Comparison of ENCODE assay signal across 12 cellular contexts in genomic region chr15:84752700-84753099, GRCh38. TPM values are rescaled to one million over a fixed set of nuclear protein-coding genes. Genes with fewer than 3 reads are reported as not detected.
A peak's percentile ranks its signal among the peaks of the same experiment; 100 is the strongest.
DNase-seq lines count a peak whose midpoint lies in the region; ATAC-seq, FAIRE-seq and TF ChIP-seq lines count a peak whose summit lies in the region.
"Had no signal": no experiment of that assay in that cellular context is flagged by ENCODE, and none has a peak within 500 bp of the region (broad histone marks: within the 10 kb centered on the region; RNA-seq: fewer than 3 reads in every experiment).

No MANE protein-coding gene starts in this region.

- peaks cover 89% of the 10 kb centered on the region for H3K79me2 ChIP-seq in GM23248 (ENCODE audit: insufficient read depth)

- TF ChIP-seq CTCF in A549 (IDR thresholded peaks at IDR 0.05) (no peak), choroid plexus epithelial cell (conservative IDR thresholded peaks at IDR 0.05; ENCODE audit: low read depth, low read length) (no peak), spleen (IDR thresholded peaks at IDR 0.05 in 8 of 11, conservative IDR thresholded peaks at IDR 0.05 in 3 of 11) (no peak), lower lobe of right lung (IDR thresholded peaks at IDR 0.05) (no peak)

- no peaks in the 10 kb centered on the region for H3K27me3 ChIP-seq in GM23248 (replicated peaks; ENCODE audit: insufficient read depth)
- no peaks in the 10 kb centered on the region for H3K27me3 ChIP-seq in spleen (replicated peaks in 1 of 7)
- no peaks in the 10 kb centered on the region for H3K27me3 ChIP-seq in lower lobe of right lung (ENCODE audit: low read depth)
- H3K27me3 ChIP-seq: SJCRH30 had no signal

- no peaks in the 10 kb centered on the region for H3K36me3 ChIP-seq in GM23248 (ENCODE audit: low read depth)
- peaks cover 0 to 16% (median 0%) of the 10 kb centered on the region in 6 donors for H3K36me3 ChIP-seq in spleen
- no peaks in the 10 kb centered on the region for H3K36me3 ChIP-seq in lower lobe of right lung

- DNase-seq in A549 (ENCODE audit: low read depth in 1 of 2, low spot score in 1 of 2) (no peak), GM23248 (peak; percentile 68), choroid plexus epithelial cell (ENCODE audit: low read depth) (peak; percentile 41), naive B cell (no peak), spleen (no peak), lower lobe of right lung (no peak), NK-92 (lab: John Stamatoyannopoulos, UW; ENCODE audit: unreplicated experiment) (no peak)
- DNase-seq: caudate nucleus; NCI-H2081; stimulated activated naive B cell treated with anti-CD40 and anti-IgM and Interleukin-4, amounts not matched to agents 10 μg/mL and 1 μg/mL and 100 μg/mL, for 72 hours had no signal

- H3K4me3 ChIP-seq in A549 (no peak overlapping the region), GM23248 (peak overlapping the region; percentile 50), choroid plexus epithelial cell (ENCODE audit: low read depth, low read length) (no peak overlapping the region), spleen (no peak overlapping the region), lower lobe of right lung (no peak overlapping the region)
- H3K4me3 ChIP-seq: SJCRH30 had no signal

- FAIRE-seq in A549 (lab: Jason Lieb, UNC), result no peak

- TF ChIP-seq EP300 in A549 (IDR thresholded peaks at IDR 0.05), result no peak

- H3K4me2 ChIP-seq in A549 (peak overlapping the region; percentile 97), GM23248 (ENCODE audit: unreplicated experiment) (peak overlapping the region; percentile 76)

- H3K4me1 Mint-ChIP-seq in naive B cell, result peaks cover 54 to 76% (median 74%) of the 10 kb centered on the region in 3 donors

- H3K9me3 ChIP-seq in A549 (no peaks in the 10 kb centered on the region), GM23248 (ENCODE audit: low read depth) (no peaks in the 10 kb centered on the region), spleen (no peaks in the 10 kb centered on the region), lower lobe of right lung (no peaks in the 10 kb centered on the region)
- H3K9me3 ChIP-seq: SJCRH30 had no signal

- in situ Hi-C loops in GM23248 (cut with MboI), result no loop called here

- H3K4me3 Mint-ChIP-seq in naive B cell, result peak overlapping the region in 6 of 8 donors; percentile 2 to 82 (median 36)

- H3K4me1 ChIP-seq in A549 (peaks cover 66% of the 10 kb centered on the region), GM23248 (ENCODE audit: insufficient read depth) (peaks cover 24% of the 10 kb centered on the region), spleen (peaks cover 32 to 90% (median 77%) of the 10 kb centered on the region in 6 donors), lower lobe of right lung (peaks cover 72% of the 10 kb centered on the region)

- H3F3A ChIP-seq in GM23248 (ENCODE audit: insufficient read depth), result peaks cover 16% of the 10 kb centered on the region

- ATAC-seq in A549, result no peak
- no peak for ATAC-seq in naive B cell (ENCODE audit: low read depth in 2 of 2)
- ATAC-seq in lower lobe of right lung, result no peak
- ATAC-seq in GM21717 (IDR thresholded peaks at IDR 0.05; ENCODE audit: unreplicated experiment), result no peak
- ATAC-seq: stimulated activated naive B cell treated with anti-CD40 and anti-IgM and Interleukin-4, amounts not matched to agents 10 μg/mL and 1 μg/mL and 100 μg/mL, for 72 hours had no signal

- H3K9me2 ChIP-seq in GM23248 (ENCODE audit: insufficient read depth), result no peaks in the 10 kb centered on the region

- H3K9ac ChIP-seq in GM23248, result peak overlapping the region; percentile 9; the same call in 1 of the 2 replicates

- H3K27me3 Mint-ChIP-seq in naive B cell, result no peaks in the 10 kb centered on the region
- H3K27me3 Mint-ChIP-seq: stimulated activated naive B cell treated with anti-CD40 and anti-IgM and Interleukin-4, amounts not matched to agents 10 μg/mL and 1 μg/mL and 100 μg/mL, for 72 hours had no signal

- H3K36me3 Mint-ChIP-seq in naive B cell, result peaks cover 0 to 8% of the 10 kb centered on the region in 2 donors

- CTCF ChIA-PET in A549 (lab: Yijun Ruan, JAX), result interaction anchor here (0.8 to 1.2 kb wide), 8 partner anchors 9 to 183 kb away, joined by 3 to 5 read pairs (median 3); partner anchors contain the start of gene SEC11A

- 20% methylated on average over 3 of the region's 3 CpGs for WGBS in A549 (ENCODE audit: missing lambda C conversion rate)
- WGBS in GM23248 (ENCODE audit: low coverage in 1 of 2, low lambda C conversion rate in 2 of 2, missing lambda C conversion rate in 2 of 2), 2 experiments, result 21 to 22% methylated on average over 3 of the region's 3 CpGs
- WGBS in spleen, 5 donors, result 69 to 85% (median 81%) methylated on average over 3 of the region's 3 CpGs

- H3K9me3 Mint-ChIP-seq in naive B cell, result no peaks in the 10 kb centered on the region
- H3K9me3 Mint-ChIP-seq: stimulated activated naive B cell treated with anti-CD40 and anti-IgM and Interleukin-4, amounts not matched to agents 10 μg/mL and 1 μg/mL and 100 μg/mL, for 72 hours had no signal

- H4K20me1 ChIP-seq in GM23248 (ENCODE audit: insufficient read depth), result peaks cover 25% of the 10 kb centered on the region; the same call in 1 of the 2 replicates

- no peak overlapping the region for H2AFZ ChIP-seq in GM23248

- no peak for TF ChIP-seq POLR2A in A549 (IDR thresholded peaks at IDR 0.05; ENCODE audit: low read length)
- TF ChIP-seq POLR2A in spleen (IDR thresholded peaks at IDR 0.05), result no peak

- POLR2A ChIA-PET in A549 (lab: Yijun Ruan, JAX), result interaction anchor here (0.7 to 1.5 kb wide), 2 partner anchors 36 to 38 kb away, joined by 3 to 8 read pairs; partner anchors contain the start of gene SEC11A

- H3K27ac ChIP-seq in A549, result peak overlapping the region in 1 of 2 experiments; percentile 30; a peak in 4 of 6 replicates
- peak overlapping the region; percentile 30 for H3K27ac ChIP-seq in GM23248
- H3K27ac ChIP-seq in spleen, result peak overlapping the region in 1 of 8 donors; percentile 10
- H3K27ac ChIP-seq in lower lobe of right lung, result no peak overlapping the region
- H3K27ac ChIP-seq: SJCRH30 had no signal

- H3K27ac Mint-ChIP-seq in naive B cell, result peak overlapping the region in 5 of 6 donors; percentile 3 to 79 (median 34)
- H3K27ac Mint-ChIP-seq: stimulated activated naive B cell treated with anti-CD40 and anti-IgM and Interleukin-4, amounts not matched to agents 10 μg/mL and 1 μg/mL and 100 μg/mL, for 72 hours had no signal

- intact Hi-C loops in spleen (cut with DNase I; ENCODE audit: low total_unique reads) (no loop called here), lower lobe of right lung (cut with DNase I) (no loop called here)

- TF ChIP-seq RAD21 in A549 (conservative IDR thresholded peaks at IDR 0.05 in 1 of 2, IDR thresholded peaks at IDR 0.05 in 1 of 2), result no peak

TF ChIP-seq in A549, 52 proteins besides CTCF, POLR2A, EP300 and RAD21 (continues in another document):
- TF ChIP-seq, protein P1, sequence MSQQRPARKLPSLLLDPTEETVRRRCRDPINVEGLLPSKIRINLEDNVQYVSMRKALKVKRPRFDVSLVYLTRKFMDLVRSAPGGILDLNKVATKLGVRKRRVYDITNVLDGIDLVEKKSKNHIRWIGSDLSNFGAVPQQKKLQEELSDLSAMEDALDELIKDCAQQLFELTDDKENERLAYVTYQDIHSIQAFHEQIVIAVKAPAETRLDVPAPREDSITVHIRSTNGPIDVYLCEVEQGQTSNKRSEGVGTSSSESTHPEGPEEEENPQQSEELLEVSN (IDR thresholded peaks at IDR 0.05; ENCODE audit: borderline replicate concordance, low read depth), result no peak
- TF ChIP-seq KDM5A (IDR thresholded peaks at IDR 0.05) (no peak), HES2 (IDR thresholded peaks at IDR 0.05) (no peak), ZSCAN20 (CRISPR knock-in tag; IDR thresholded peaks at IDR 0.05) (no peak), HEYL (CRISPR knock-in tag; IDR thresholded peaks at IDR 0.05) (no peak), ZFP36 (IDR thresholded peaks at IDR 0.05; ENCODE audit: borderline replicate concordance, partially characterized antibody) (no peak), CHD2 (IDR thresholded peaks at IDR 0.05; ENCODE audit: low read length, partially characterized antibody) (no peak)

RNA-seq across cellular contexts. Expression of gene ZNF592, which starts 4.3 kb away (rescaled TPM):
- polyA plus RNA-seq in A549 (2011; rRNA removed), result 12.4 and 15.6 TPM in 2 replicates
- polyA plus RNA-seq in A549 (2012; cell fraction: cytosol; rRNA removed), result 14.5 and 20.8 TPM in 2 replicates
- 29.2 and 40.6 TPM in 2 replicates for polyA plus RNA-seq in A549 (2012; cell fraction: nucleus; rRNA removed)
- 12.9 to 14.3 TPM (median 13.9 TPM) in 3 replicates for polyA plus RNA-seq in A549 (2017; fragmentation: RNase III; extraction: RNeasy Plus Mini Kit Qiagen cat#74134 plus additional on column Dnase treatment)
- polyA minus RNA-seq in A549 (2011; rRNA and poly(A)+ RNA removed), result 25.7 and 27.9 TPM in 2 replicates
- total RNA-seq in GM23248 (2014; rRNA removed; shearing (Covaris generic)), result 9.8 and 11.6 TPM in 2 replicates
- 7.0 and 7.4 TPM in 2 replicates for polyA plus RNA-seq in GM23248 (2016; fragmentation: Nextera tagmentation; extraction: Ambion mirVana)
- 10 to 100 TPM in 1 of 6 donors, 1 to 10 TPM in 5; 2.2 to 21.4 (median 8.5) TPM for polyA plus RNA-seq in naive B cell (ENCODE audit: low read depth in 6 of 6)
- total RNA-seq in spleen, result 10 to 100 TPM; 29.4 to 36.2 (median 33.6) TPM
- polyA plus RNA-seq in spleen, result 10 to 100 TPM in 1 of 3 donors, 1 to 10 TPM in 2; 5.2 to 10.9 (median 5.3) TPM
- 34.8 TPM for total RNA-seq in lower lobe of right lung

RNA-seq across cellular contexts. Expression of gene SEC11A, which starts 36.8 kb away (rescaled TPM):
- polyA plus RNA-seq in A549 (2011; rRNA removed) (237 and 490 TPM in 2 replicates), A549 (2017; fragmentation: RNase III; extraction: RNeasy Plus Mini Kit Qiagen cat#74134 plus additional on column Dnase treatment) (369 to 396 TPM (median 380 TPM) in 3 replicates), GM23248 (2016; fragmentation: Nextera tagmentation; extraction: Ambion mirVana) (214 and 217 TPM in 2 replicates), naive B cell (ENCODE audit: low read depth in 6 of 6) (100 to 1,000 TPM; 107 to 142 (median 130) TPM), spleen (100 to 1,000 TPM in 2 of 3 donors, 10 to 100 TPM in 1; 86.5 to 114 (median 101) TPM)
- 127 and 147 TPM in 2 replicates for polyA plus RNA-seq in A549 (2012; cell fraction: cytosol; rRNA removed)
- polyA plus RNA-seq in A549 (2012; cell fraction: nucleus; rRNA removed), result 50.4 and 80.1 TPM in 2 replicates
- 88.6 and 117 TPM in 2 replicates for polyA minus RNA-seq in A549 (2011; rRNA and poly(A)+ RNA removed)
- total RNA-seq in GM23248 (2014; rRNA removed; shearing (Covaris generic)), result 223 and 257 TPM in 2 replicates
- total RNA-seq in spleen (100 to 1,000 TPM in 3 of 7 donors, 10 to 100 TPM in 4; 89.8 to 139 (median 96.9) TPM), lower lobe of right lung (205 TPM)

Comparison
In these comparisons a context has a peak if more than half of its experiments do, and no peak if none do; other contexts are left out.
1. DNase-seq: peak in GM23248 (single experiment) and choroid plexus epithelial cell (single experiment); none in A549 (0 of 2), naive B cell (single experiment), spleen (single experiment), lower lobe of right lung (single experiment) and NK-92 (single experiment).